ENCODE assay signal across 13 cellular contexts in genomic region chr16:84930298-84931106, GRCh38.
DNase-seq lines count a peak whose midpoint lies in the region; ATAC-seq, FAIRE-seq and TF ChIP-seq lines count a peak whose summit lies in the region.
"Had no signal": no experiment of that assay in that cellular context is flagged by ENCODE, and none has a peak within 500 bp of the region (broad histone marks: within the 10 kb centered on the region; RNA-seq: fewer than 3 reads in every experiment).

No MANE protein-coding gene starts in this region.

- no peak for TF ChIP-seq POLR2A in GM12878 (IDR thresholded peaks at IDR 0.05; ENCODE audit: low read depth, low read length)
- TF ChIP-seq POLR2A in sigmoid colon (IDR thresholded peaks at IDR 0.05), result no peak
- no peak for TF ChIP-seq POLR2A in Peyer's patch (IDR thresholded peaks at IDR 0.05)

- BruUV-seq in GM12878 (replicated peaks; lab: Mats Ljungman, UMichigan), result no TSS peak

- no peaks in the 10 kb centered on the region for H3K36me3 ChIP-seq in BLaER1
- H3K36me3 ChIP-seq in GM23248 (ENCODE audit: low read depth), result no peaks in the 10 kb centered on the region
- H3K36me3 ChIP-seq in GM12878 (ENCODE audit: control insufficient read depth in 2 of 2, insufficient read depth in 2 of 2, low read length in 1 of 2), result no peaks in the 10 kb centered on the region
- no peaks in the 10 kb centered on the region for H3K36me3 ChIP-seq in sigmoid colon
- no peaks in the 10 kb centered on the region for H3K36me3 ChIP-seq in Peyer's patch

- H3K79me2 ChIP-seq in GM23248 (ENCODE audit: insufficient read depth) (no peaks in the 10 kb centered on the region), GM12878 (ENCODE audit: control insufficient read depth, insufficient read depth, low read length) (no peaks in the 10 kb centered on the region)

- H3K4me2 ChIP-seq in BLaER1, result peak overlapping the region; percentile 65
- H3K4me2 ChIP-seq in GM23248 (ENCODE audit: unreplicated experiment), result no peak overlapping the region
- no peak overlapping the region for H3K4me2 ChIP-seq in GM12878 (ENCODE audit: control insufficient read depth, insufficient read depth)

- TF ChIP-seq RAD21 in GM12878 (IDR thresholded peaks at IDR 0.05; ENCODE audit: insufficient read depth, low read depth, low read length), result no peak

- no peak overlapping the region for H3K4me3 ChIP-seq in BLaER1
- H3K4me3 ChIP-seq in GM23248, result no peak overlapping the region
- H3K4me3 ChIP-seq in GM12878, result no peak overlapping the region
- no peak overlapping the region for H3K4me3 ChIP-seq in sigmoid colon
- H3K4me3 ChIP-seq in Peyer's patch, result no peak overlapping the region
- H3K4me3 ChIP-seq: psoas muscle, SK-N-MC had no signal

- H3K4me1 ChIP-seq in BLaER1, result peaks cover 33% of the 10 kb centered on the region
- peaks cover 30% of the 10 kb centered on the region for H3K4me1 ChIP-seq in GM23248 (ENCODE audit: insufficient read depth)
- no peaks in the 10 kb centered on the region for H3K4me1 ChIP-seq in GM12878 (ENCODE audit: control insufficient read depth, insufficient read depth, low read length)
- H3K4me1 ChIP-seq in sigmoid colon, result peaks cover 0 to 22% (median 14%) of the 10 kb centered on the region in 4 donors
- peaks cover 0 to 12% (median 0%) of the 10 kb centered on the region in 4 donors for H3K4me1 ChIP-seq in Peyer's patch

- POLR2A ChIA-PET in GM12878 (lab: Charles Lee), result no interaction called here

- no peak overlapping the region for H3K27ac ChIP-seq in BLaER1
- no peak overlapping the region for H3K27ac ChIP-seq in GM23248
- H3K27ac ChIP-seq in GM12878 (ENCODE audit: control insufficient read depth, insufficient read depth), result no peak overlapping the region
- peak overlapping the region in 1 of 4 donors; percentile 17 for H3K27ac ChIP-seq in sigmoid colon
- peak overlapping the region in 1 of 4 donors; percentile 52 for H3K27ac ChIP-seq in Peyer's patch
- H3K27ac ChIP-seq: psoas muscle, SK-N-MC had no signal

- SMC1A ChIA-PET in GM12878 (lab: Charles Lee; ENCODE audit: uncharacterized antibody, unreplicated experiment), result interaction anchor here (1.3 kb wide), 1 partner anchor 22 kb away, joined by 3 read pairs; no protein-coding TSS in a partner anchor

- in situ Hi-C loops in GM23248 (cut with MboI), result no loop called here
- in situ Hi-C loops in GM12878 (cut with MboI), result no loop called here

- H3K27me3 ChIP-seq in BLaER1 (no peaks in the 10 kb centered on the region), GM23248 (replicated peaks; ENCODE audit: insufficient read depth) (no peaks in the 10 kb centered on the region), GM12878 (replicated peaks in 1 of 2; ENCODE audit: control insufficient read depth in 2 of 2, insufficient read depth in 2 of 2, low read length in 1 of 2) (peaks cover 0 to 1% of the 10 kb centered on the region in 2 experiments; a peak in 1 of 4 replicates), sigmoid colon (no peaks in the 10 kb centered on the region), Peyer's patch (no peaks in the 10 kb centered on the region)

- H4K20me1 ChIP-seq in BLaER1, result no peaks in the 10 kb centered on the region
- no peaks in the 10 kb centered on the region for H4K20me1 ChIP-seq in GM23248 (ENCODE audit: insufficient read depth)
- H4K20me1 ChIP-seq in GM12878 (ENCODE audit: control insufficient read depth, insufficient read depth), result no peaks in the 10 kb centered on the region

- H3K9me3 ChIP-seq in BLaER1, result no peaks in the 10 kb centered on the region
- no peaks in the 10 kb centered on the region for H3K9me3 ChIP-seq in GM23248 (ENCODE audit: low read depth)
- H3K9me3 ChIP-seq in GM12878 (replicated peaks; ENCODE audit: control insufficient read depth, insufficient read depth, low read length), result no peaks in the 10 kb centered on the region; the same call in 2 of the 3 replicates
- H3K9me3 ChIP-seq in sigmoid colon, result no peaks in the 10 kb centered on the region
- no peaks in the 10 kb centered on the region for H3K9me3 ChIP-seq in Peyer's patch
- H3K9me3 ChIP-seq: psoas muscle had no signal

- H3F3A ChIP-seq in GM23248 (ENCODE audit: insufficient read depth), result no peaks in the 10 kb centered on the region; the same call in 1 of the 2 replicates

- RAD21 ChIA-PET in GM12878 (lab: Charles Lee; ENCODE audit: unreplicated experiment), result interaction anchor here (1.2 kb wide), 1 partner anchor 41 kb away, joined by 5 read pairs; no protein-coding TSS in a partner anchor

- 43 to 45% methylated on average over 3 to 8 of the region's 8 CpGs for WGBS in GM23248 (ENCODE audit: low coverage in 1 of 2, low lambda C conversion rate in 2 of 2, missing lambda C conversion rate in 2 of 2), 2 experiments
- WGBS in GM12878 (ENCODE audit: insufficient coverage, insufficient replicate concordance, low lambda C conversion rate, missing lambda C conversion rate), result 48% methylated on average over 5 of the region's 8 CpGs
- 62 to 73% methylated on average over 8 of the region's 8 CpGs for WGBS in sigmoid colon, 2 donors

- TF ChIP-seq CTCF in GM12878 (IDR thresholded peaks at IDR 0.05 in 2 of 3, conservative IDR thresholded peaks at IDR 0.05 in 1 of 3; ENCODE audit: control insufficient read depth in 2 of 3, extremely low read depth in 1 of 3, insufficient read depth in 1 of 3, low read depth in 3 of 3, low read length in 3 of 3), result no peak
- TF ChIP-seq CTCF in sigmoid colon (IDR thresholded peaks at IDR 0.05), result no peak
- TF ChIP-seq CTCF in Peyer's patch (IDR thresholded peaks at IDR 0.05), result no peak

- CTCF ChIA-PET in GM12878 (lab: Yijun Ruan, JAX), result interaction anchor here (0.9 kb wide), 1 partner anchor 38 kb away, joined by 3 read pairs; no protein-coding TSS in a partner anchor

- TF ChIP-seq EP300 in GM12878 (IDR thresholded peaks at IDR 0.05; ENCODE audit: borderline replicate concordance in 1 of 2, control insufficient read depth in 1 of 2, low read depth in 2 of 2, low read length in 2 of 2) (no peak), sigmoid colon (IDR thresholded peaks at IDR 0.05) (no peak)

- H3K9me2 ChIP-seq in GM23248 (ENCODE audit: insufficient read depth), result no peaks in the 10 kb centered on the region

- H2AFZ ChIP-seq in GM23248 (peak overlapping the region; percentile 36; the same call in 1 of the 2 replicates), GM12878 (ENCODE audit: control insufficient read depth, low read depth, low read length) (no peak overlapping the region)

- no peak for DNase-seq in GM23248
- no peak for DNase-seq in GM12878 (ENCODE audit: low read depth, low spot score)
- DNase-seq in sigmoid colon, result peak; percentile 67
- no peak for DNase-seq in Peyer's patch
- no peak for DNase-seq in NCI-H1436 treated with DMSO at 0.1 percent for 48 hours (lab: John Stamatoyannopoulos, UW)
- no peak for DNase-seq in NCI-H2196 treated with DMSO at 0.1 percent for 48 hours (lab: John Stamatoyannopoulos, UW; ENCODE audit: unreplicated experiment)
- DNase-seq: dermis blood vessel endothelial cell, NCI-H526 treated with DMSO at 0.1 percent for 48 hours had no signal

- intact Hi-C loops in GM12878 (cut with micrococcal nuclease; ENCODE audit: unreplicated experiment), result no loop called here
- intact Hi-C loops in sigmoid colon (cut with DNase I), result no loop called here

- no peak for ATAC-seq in GM12878
- ATAC-seq in HG03095 (IDR thresholded peaks at IDR 0.05; ENCODE audit: unreplicated experiment), result no peak

- FAIRE-seq in GM12878 (lab: Jason Lieb, UNC), result no peak
- FAIRE-seq: TTC549 had no signal

- H3K9ac ChIP-seq in BLaER1 (no peak overlapping the region), GM23248 (peak overlapping the region; percentile 1; the same call in 1 of the 2 replicates), GM12878 (ENCODE audit: control insufficient read depth, insufficient read depth, low read length) (no peak overlapping the region)

TF ChIP-seq in GM12878, 131 proteins besides CTCF, POLR2A, EP300 and RAD21:
- peak; percentile 71 to 84 for TF ChIP-seq EGR1 (IDR thresholded peaks at IDR 0.05; ENCODE audit: borderline replicate concordance in 1 of 2, low read depth in 2 of 2, low read length in 2 of 2)
- TF ChIP-seq MTA2 (IDR thresholded peaks at IDR 0.05; ENCODE audit: low read depth), result no peak
- TF ChIP-seq ATF7 (IDR thresholded peaks at IDR 0.05; ENCODE audit: low read depth), result 0 out of 2 replicates have a peak, but pooled peaks have one; percentile 19
- no peak for TF ChIP-seq KDM1A (IDR thresholded peaks at IDR 0.05; ENCODE audit: borderline replicate concordance)
- TF ChIP-seq JUND (IDR thresholded peaks at IDR 0.05; ENCODE audit: low read depth, low read length), result no peak
- TF ChIP-seq ETV6 (conservative IDR thresholded peaks at IDR 0.05 in 1 of 2, IDR thresholded peaks at IDR 0.05 in 1 of 2; ENCODE audit: borderline replicate concordance in 1 of 2, low read depth in 1 of 2), result no peak
- no peak for TF ChIP-seq MXI1 (IDR thresholded peaks at IDR 0.05; ENCODE audit: low read depth, low read length)
- TF ChIP-seq FOXM1 (IDR thresholded peaks at IDR 0.05; ENCODE audit: low read depth, low read length), result no peak
